16 cellular contexts compared by ENCODE assay signal in genomic region chr1:164640673-164641352, GRCh38.
DNase-seq lines count a peak whose midpoint lies in the region; ATAC-seq and TF ChIP-seq lines count a peak whose summit lies in the region.
"Had no signal": no experiment of that assay in that cellular context is flagged by ENCODE, and none has a peak within 500 bp of the region (broad histone marks: within the 10 kb centered on the region; RNA-seq: fewer than 3 reads in every experiment).

No MANE protein-coding gene starts in this region.

- H4K20me1 ChIP-seq in neural progenitor cell (ENCODE audit: low read depth), result peaks cover 71% of the 10 kb centered on the region

- no peak overlapping the region for H3K9ac ChIP-seq in adipocyte (ENCODE audit: low read length)
- no peak overlapping the region for H3K9ac ChIP-seq in neural progenitor cell

- H3K4me1 Mint-ChIP-seq in neural progenitor cell (peaks cover 83% of the 10 kb centered on the region), type B pancreatic cell (ENCODE audit: unreplicated experiment) (peaks cover 79% of the 10 kb centered on the region)
- H3K4me1 Mint-ChIP-seq: naive thymus-derived CD4-positive, alpha-beta T cell had no signal

- no peak overlapping the region for H3K4me2 ChIP-seq in neural progenitor cell

- H3K27me3 ChIP-seq in adipocyte (replicated peaks; ENCODE audit: control insufficient read depth, insufficient read depth, low read length) (no peaks in the 10 kb centered on the region), neural progenitor cell (no peaks in the 10 kb centered on the region)

- peaks cover 19% of the 10 kb centered on the region for H3K36me3 Mint-ChIP-seq in neural progenitor cell
- peaks cover 70% of the 10 kb centered on the region for H3K36me3 Mint-ChIP-seq in type B pancreatic cell
- H3K36me3 Mint-ChIP-seq: naive thymus-derived CD4-positive, alpha-beta T cell had no signal

- no peaks in the 10 kb centered on the region for H3F3A ChIP-seq in neural progenitor cell (ENCODE audit: low read depth)

- H3K4me3 Mint-ChIP-seq in neural progenitor cell (no peak overlapping the region), type B pancreatic cell (peak overlapping the region; percentile 74)
- H3K4me3 Mint-ChIP-seq: naive thymus-derived CD4-positive, alpha-beta T cell had no signal

- H2AFZ ChIP-seq in neural progenitor cell (replicated peaks), result no peak overlapping the region

- no peak for ATAC-seq in GM21619 (IDR thresholded peaks at IDR 0.05; ENCODE audit: unreplicated experiment)
- ATAC-seq: naive thymus-derived CD4-positive, alpha-beta T cell had no signal

- peaks cover 100% of the 10 kb centered on the region for H3K79me2 ChIP-seq in neural progenitor cell (ENCODE audit: low read depth)

- DNase-seq in adipocyte (ENCODE audit: low read depth), result no peak
- peak; percentile 24 for DNase-seq in fibroblast of gingiva (ENCODE audit: low read depth)
- DNase-seq in neural progenitor cell (ENCODE audit: low spot score), result no peak
- DNase-seq in type B pancreatic cell (ENCODE audit: extremely low spot score, unreplicated experiment), result no peak
- DNase-seq in SW 1271 (lab: John Stamatoyannopoulos, UW), result no peak
- DNase-seq in nucleus accumbens (lab: John Stamatoyannopoulos, UW), result no peak
- DNase-seq: activated CD4-positive, CD25-positive, alpha-beta regulatory T cell treated with anti-CD3 and anti-CD28 coated beads, Interleukin-2, amount 50 U/mL, for 72 hours; activated gamma-delta T cell; H7; naive thymus-derived CD4-positive, alpha-beta T cell; NCI-H1436 treated with DMSO at 0.1 percent for 48 hours; NK-92 treated with Interleukin-12 subunit alpha and Interleukin-12 subunit beta, amount 100 ng/mL, for 24 hours; retina; SHP77 treated with DMSO at 0.1 percent for 48 hours had no signal

- H3K36me3 ChIP-seq in adipocyte (ENCODE audit: control insufficient read depth, insufficient read depth, low read length, severe bottlenecking) (peaks cover 4% of the 10 kb centered on the region), neural progenitor cell (no peaks in the 10 kb centered on the region)

- H3K27me3 Mint-ChIP-seq in neural progenitor cell (ENCODE audit: insufficient read depth, low read depth) (peaks cover 2% of the 10 kb centered on the region), type B pancreatic cell (no peaks in the 10 kb centered on the region)

- H3K27ac Mint-ChIP-seq in neural progenitor cell, result peak overlapping the region; percentile 81
- peak overlapping the region; percentile 95 for H3K27ac Mint-ChIP-seq in type B pancreatic cell
- H3K27ac Mint-ChIP-seq: naive thymus-derived CD4-positive, alpha-beta T cell had no signal

- H3K9me3 ChIP-seq in adipocyte (ENCODE audit: control insufficient read depth, low read length) (no peaks in the 10 kb centered on the region), neural progenitor cell (ENCODE audit: low read depth) (no peaks in the 10 kb centered on the region)

- peaks cover 58% of the 10 kb centered on the region for H3K4me1 ChIP-seq in adipocyte (ENCODE audit: control insufficient read depth, insufficient read depth, low read length)
- peaks cover 40% of the 10 kb centered on the region for H3K4me1 ChIP-seq in neural progenitor cell

- H3K4me3 ChIP-seq in adipocyte (ENCODE audit: low read length), result peak overlapping the region; percentile 10
- H3K4me3 ChIP-seq in neural progenitor cell, result no peak overlapping the region
- H3K4me3 ChIP-seq: coronary artery had no signal

- H3K9me3 Mint-ChIP-seq in neural progenitor cell (peaks cover 2% of the 10 kb centered on the region), type B pancreatic cell (no peaks in the 10 kb centered on the region)

- no peak overlapping the region for H3K27ac ChIP-seq in neural progenitor cell

- no peak for TF ChIP-seq CTCF in neural progenitor cell (IDR thresholded peaks at IDR 0.05)
- TF ChIP-seq CTCF in type B pancreatic cell (conservative IDR thresholded peaks at IDR 0.05), result no peak
